ENCODE assay signal across 1 cellular context in genomic region chr1:34859442-34860200, GRCh38.
TF ChIP-seq lines count a peak whose summit lies in the region.

Gene SMIM12, minus strand, starts transcription at chr1:34859749. Its CDS starts 3,772 bp downstream, at chr1:34855977.

TF ChIP-seq in HepG2, 621 proteins besides CTCF, POLR2A, EP300 and RAD21 (continued from another document and continues in another):
- TF ChIP-seq DMTF1 (CRISPR knock-in tag; IDR thresholded peaks at IDR 0.05) (no peak), ZNF331 (CRISPR knock-in tag; IDR thresholded peaks at IDR 0.05) (peak; percentile 74; the same call in 1 of the 2 replicates), TEAD3 (CRISPR knock-in tag; optimal IDR thresholded peaks at IDR 0.05; ENCODE audit: borderline replicate concordance) (peak; percentile 60), ZNF619 (CRISPR knock-in tag; IDR thresholded peaks at IDR 0.05) (0 out of 2 replicates have a peak, but pooled peaks have one; percentile 23), HDAC6 (IDR thresholded peaks at IDR 0.05; ENCODE audit: low read depth, low read length) (no peak), FOXJ3 (CRISPR knock-in tag; IDR thresholded peaks at IDR 0.05; ENCODE audit: borderline replicate concordance) (peak; percentile 70; the same call in 1 of the 2 replicates), ZNF280D (CRISPR knock-in tag; IDR thresholded peaks at IDR 0.05) (peak; percentile 73; the same call in 1 of the 2 replicates), DR1 (CRISPR knock-in tag; IDR thresholded peaks at IDR 0.05) (peak; percentile 75), SMAD9 (CRISPR knock-in tag; IDR thresholded peaks at IDR 0.05) (no peak), ZNF574 (CRISPR knock-in tag; IDR thresholded peaks at IDR 0.05) (peak; percentile 100), PHF20 (CRISPR knock-in tag; IDR thresholded peaks at IDR 0.05) (peak; percentile 97), YEATS2 (CRISPR knock-in tag; IDR thresholded peaks at IDR 0.05; ENCODE audit: borderline replicate concordance) (peak; percentile 94), ZNF225 (CRISPR knock-in tag; IDR thresholded peaks at IDR 0.05) (0 out of 2 replicates have a peak, but pooled peaks have one; percentile 67), TEAD2 (CRISPR knock-in tag; IDR thresholded peaks at IDR 0.05) (no peak), RFX1 (IDR thresholded peaks at IDR 0.05) (no peak), MAX (IDR thresholded peaks at IDR 0.05) (peak; percentile 98), ZKSCAN8 (CRISPR knock-in tag; IDR thresholded peaks at IDR 0.05; ENCODE audit: borderline replicate concordance) (peak; percentile 44; the same call in 1 of the 2 replicates), XBP1 (CRISPR knock-in tag; IDR thresholded peaks at IDR 0.05) (no peak), ZNF777 (CRISPR knock-in tag; IDR thresholded peaks at IDR 0.05) (peak; percentile 40; the same call in 1 of the 2 replicates), PPARG (CRISPR knock-in tag; conservative IDR thresholded peaks at IDR 0.05) (peak; percentile 61), ZNF709 (CRISPR knock-in tag; IDR thresholded peaks at IDR 0.05) (peak; percentile 66; the same call in 1 of the 2 replicates), GABPB1 (CRISPR knock-in tag; IDR thresholded peaks at IDR 0.05) (peak; percentile 98), CCDC6 (CRISPR knock-in tag; IDR thresholded peaks at IDR 0.05) (peak; percentile 62; the same call in 1 of the 2 replicates), STAT5B (CRISPR knock-in tag; IDR thresholded peaks at IDR 0.05) (no peak), ZNF891 (CRISPR knock-in tag; IDR thresholded peaks at IDR 0.05) (peak; percentile 77), HDAC2 (CRISPR knock-in tag; IDR thresholded peaks at IDR 0.05) (peak; percentile 77), ZBTB33 (CRISPR knock-in tag; IDR thresholded peaks at IDR 0.05) (peak; percentile 51; the same call in 1 of the 2 replicates), ZNF318 (CRISPR knock-in tag; IDR thresholded peaks at IDR 0.05) (no peak), PRDM15 (CRISPR knock-in tag; IDR thresholded peaks at IDR 0.05) (no peak), TBL1XR1 (IDR thresholded peaks at IDR 0.05; ENCODE audit: borderline replicate concordance, low read length, partially characterized antibody) (peak; percentile 64), ATF7-NPFF (CRISPR knock-in tag; IDR thresholded peaks at IDR 0.05; ENCODE audit: low read depth) (peak; percentile 73), ARNTL (CRISPR knock-in tag; IDR thresholded peaks at IDR 0.05) (peak; percentile 80; the same call in 1 of the 2 replicates)
